In the genomic region with DNA sequence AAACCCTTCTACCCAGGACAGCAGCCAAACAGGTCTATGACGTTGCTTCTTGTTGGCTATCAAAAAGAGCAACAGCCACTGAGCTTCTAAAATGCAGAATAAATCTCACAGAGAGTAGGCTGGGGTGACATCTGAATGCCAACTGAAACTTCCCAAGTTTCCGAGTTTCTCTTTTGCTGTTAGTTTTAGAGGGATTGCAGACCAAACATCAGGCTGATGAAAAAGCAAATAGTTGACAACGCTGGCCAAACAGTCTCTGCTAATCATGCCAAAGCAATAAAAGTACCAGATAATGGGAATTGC, we compare ENCODE assay signal across 8 cellular contexts. TPM values are rescaled to one million over a fixed set of nuclear protein-coding genes. Genes with fewer than 3 reads are reported as not detected.
DNase-seq lines count a peak whose midpoint lies in the region; ATAC-seq, FAIRE-seq and TF ChIP-seq lines count a peak whose summit lies in the region.

No MANE protein-coding gene starts in this region.

- no peak overlapping the region for H2BK5ac ChIP-seq in trophoblast cell (ENCODE audit: low read depth, low read length, poor library complexity)

- peak overlapping the region; percentile 89 for H3K4me2 ChIP-seq in DND-41 (ENCODE audit: insufficient read depth, low read length)
- peak overlapping the region; percentile 64 for H3K4me2 ChIP-seq in trophoblast cell (ENCODE audit: low read length)

- H2AK5ac ChIP-seq in trophoblast cell (ENCODE audit: low read length) = no peak overlapping the region

- H2BK120ac ChIP-seq in trophoblast cell (ENCODE audit: insufficient read depth, low read length, poor library complexity) = no peak overlapping the region

- TF ChIP-seq CTCF in DND-41 (IDR thresholded peaks at IDR 0.05; ENCODE audit: borderline replicate concordance, extremely low read depth, low read length, poor library complexity, severe bottlenecking) = no peak
- TF ChIP-seq CTCF in RWPE2 (IDR thresholded peaks at IDR 0.05; ENCODE audit: poor library complexity, severe bottlenecking) = no peak

- no peak for DNase-seq in DND-41
- no peak for DNase-seq in RWPE2 (ENCODE audit: low spot score)
- DNase-seq in trophoblast cell = no peak
- no peak for DNase-seq in activated effector memory CD4-positive, alpha-beta T cell treated with anti-CD3 and anti-CD28 coated beads, Interleukin-2, amount 50 U/mL, for 16 hours
- no peak for DNase-seq in H54 (ENCODE audit: insufficient read length, low spot score)
- DNase-seq in HTR-8/SVneo (ENCODE audit: insufficient read length, low spot score) = no peak

- ATAC-seq in DND-41 (ENCODE audit: insufficient read depth, low read depth) = no peak
- no peak for ATAC-seq in RWPE2 (ENCODE audit: low read depth)
- no peak for ATAC-seq in GM21381 (IDR thresholded peaks at IDR 0.05; ENCODE audit: unreplicated experiment)

- H3K4me3 ChIP-seq in DND-41 (ENCODE audit: low read depth in 1 of 2, low read length in 2 of 2) (peak overlapping the region; percentile 78 to 81; a peak in 3 of 4 replicates), RWPE2 (ENCODE audit: severe bottlenecking) (peak overlapping the region; percentile 86), esophagus (ENCODE audit: low read depth in 1 of 2, low read length in 2 of 2) (peak overlapping the region; percentile 64 to 72), trophoblast cell (ENCODE audit: low read depth, low read length) (no peak overlapping the region)

- H2BK12ac ChIP-seq in trophoblast cell (ENCODE audit: low read length) = no peak overlapping the region

- no peak overlapping the region for H4K12ac ChIP-seq in trophoblast cell (ENCODE audit: low read depth, low read length)

- no peak overlapping the region for H3K14ac ChIP-seq in trophoblast cell (ENCODE audit: low read length)

- H3K4me1 ChIP-seq in DND-41 (ENCODE audit: insufficient read depth, low read length) = peaks cover 47% of the 10 kb centered on the region
- peaks cover 30% of the 10 kb centered on the region for H3K4me1 ChIP-seq in RWPE2 (ENCODE audit: insufficient read depth, poor library complexity, severe bottlenecking)
- no peaks in the 10 kb centered on the region for H3K4me1 ChIP-seq in esophagus (ENCODE audit: control insufficient read depth in 2 of 2, insufficient read depth in 2 of 2, low read length in 1 of 2)
- H3K4me1 ChIP-seq in trophoblast cell (ENCODE audit: control insufficient read depth in 1 of 2, insufficient read depth in 2 of 2, low read length in 2 of 2) = peaks cover 0 to 2% of the 10 kb centered on the region in 2 experiments

- no peak overlapping the region for H3K18ac ChIP-seq in trophoblast cell (ENCODE audit: low read length)

- no peak overlapping the region for H3K23ac ChIP-seq in trophoblast cell (ENCODE audit: low read length)

- WGBS in esophagus, 2 donors = 0% methylated on average over 3 of the region's 3 CpGs
- no CpG with 5 or more reads among the region's 3 CpGs for WGBS in trophoblast cell (ENCODE audit: extremely low coverage, insufficient coverage, insufficient read length)

- no peak for TF ChIP-seq POLR2A in H54 (IDR thresholded peaks at IDR 0.05; ENCODE audit: low read depth, low read length)

- no peaks in the 10 kb centered on the region for H3K27me3 ChIP-seq in DND-41 (ENCODE audit: insufficient read depth, low read length, poor library complexity)
- no peaks in the 10 kb centered on the region for H3K27me3 ChIP-seq in RWPE2 (ENCODE audit: insufficient read depth, poor library complexity, severe bottlenecking)
- no peaks in the 10 kb centered on the region for H3K27me3 ChIP-seq in esophagus (ENCODE audit: control insufficient read depth in 1 of 2, insufficient read depth in 2 of 2, low read length in 2 of 2)
- H3K27me3 ChIP-seq in trophoblast cell (ENCODE audit: insufficient read depth, low read length) = no peaks in the 10 kb centered on the region

- H3K9me3 ChIP-seq in DND-41 (ENCODE audit: insufficient read depth, low read length, severe bottlenecking) (no peaks in the 10 kb centered on the region), RWPE2 (ENCODE audit: severe bottlenecking) (no peaks in the 10 kb centered on the region), esophagus (ENCODE audit: control insufficient read depth in 2 of 2, insufficient read depth in 1 of 2, low read depth in 1 of 2, low read length in 1 of 2) (no peaks in the 10 kb centered on the region), trophoblast cell (ENCODE audit: insufficient read depth, low read depth, low read length) (no peaks in the 10 kb centered on the region)

- H4K91ac ChIP-seq in trophoblast cell (ENCODE audit: low read depth, low read length) = no peak overlapping the region

- peaks cover 14% of the 10 kb centered on the region for H3K79me1 ChIP-seq in trophoblast cell (ENCODE audit: low read length)

- H3K27ac ChIP-seq in DND-41 (ENCODE audit: low read length) = peak overlapping the region; percentile 81
- H3K27ac ChIP-seq in RWPE2 (ENCODE audit: poor library complexity, severe bottlenecking) = peak overlapping the region; percentile 42
- peak overlapping the region; percentile 82 to 97 for H3K27ac ChIP-seq in esophagus (ENCODE audit: low read depth in 2 of 2, low read length in 1 of 2)
- peak overlapping the region; percentile 63 for H3K27ac ChIP-seq in trophoblast cell (ENCODE audit: low read depth, low read length)

- H3K36me3 ChIP-seq in DND-41 (ENCODE audit: insufficient read depth, low read length) = peaks cover 9% of the 10 kb centered on the region
- peaks cover 17% of the 10 kb centered on the region for H3K36me3 ChIP-seq in RWPE2 (ENCODE audit: low read depth)
- no peaks in the 10 kb centered on the region for H3K36me3 ChIP-seq in esophagus (ENCODE audit: control insufficient read depth in 2 of 2, insufficient read depth in 2 of 2, low read length in 1 of 2)
- H3K36me3 ChIP-seq in trophoblast cell (ENCODE audit: control insufficient read depth in 1 of 2, insufficient read depth in 2 of 2, low read length in 2 of 2) = no peaks in the 10 kb centered on the region

- H3K4ac ChIP-seq in trophoblast cell (ENCODE audit: low read depth, low read length) = no peak overlapping the region

- peak overlapping the region; percentile 7 for H4K8ac ChIP-seq in trophoblast cell (ENCODE audit: low read depth, low read length)

- FAIRE-seq in H54 (lab: Jason Lieb, UNC) (no peak), HTR-8/SVneo (lab: Jason Lieb, UNC) (no peak)

- peaks cover 13% of the 10 kb centered on the region for H3K79me2 ChIP-seq in DND-41 (ENCODE audit: insufficient read depth, low read length)
- H3K79me2 ChIP-seq in trophoblast cell (ENCODE audit: control insufficient read depth, insufficient read depth, low read length, poor library complexity) = peaks cover 10% of the 10 kb centered on the region

- H3K9ac ChIP-seq in DND-41 (ENCODE audit: low read depth, low read length) (peak overlapping the region; percentile 86), trophoblast cell (ENCODE audit: low read length) (no peak overlapping the region)

- H2AFZ ChIP-seq in DND-41 (ENCODE audit: low read depth, low read length) (peak overlapping the region; percentile 81), trophoblast cell (ENCODE audit: insufficient read depth, low read length, poor library complexity) (no peak overlapping the region)

- H4K20me1 ChIP-seq in DND-41 (ENCODE audit: insufficient read depth, low read length) = no peaks in the 10 kb centered on the region

RNA-seq across cellular contexts. Expression of a gene that starts 0.7 kb away (rescaled TPM):
- 1 to 10 TPM; 3.8 to 4.8 TPM for polyA plus RNA-seq in esophagus
- polyA plus RNA-seq in trophoblast cell (2013) = 244 and 249 TPM in 2 replicates
